ENCODE assay signal across 14 cellular contexts in the genomic region with DNA sequence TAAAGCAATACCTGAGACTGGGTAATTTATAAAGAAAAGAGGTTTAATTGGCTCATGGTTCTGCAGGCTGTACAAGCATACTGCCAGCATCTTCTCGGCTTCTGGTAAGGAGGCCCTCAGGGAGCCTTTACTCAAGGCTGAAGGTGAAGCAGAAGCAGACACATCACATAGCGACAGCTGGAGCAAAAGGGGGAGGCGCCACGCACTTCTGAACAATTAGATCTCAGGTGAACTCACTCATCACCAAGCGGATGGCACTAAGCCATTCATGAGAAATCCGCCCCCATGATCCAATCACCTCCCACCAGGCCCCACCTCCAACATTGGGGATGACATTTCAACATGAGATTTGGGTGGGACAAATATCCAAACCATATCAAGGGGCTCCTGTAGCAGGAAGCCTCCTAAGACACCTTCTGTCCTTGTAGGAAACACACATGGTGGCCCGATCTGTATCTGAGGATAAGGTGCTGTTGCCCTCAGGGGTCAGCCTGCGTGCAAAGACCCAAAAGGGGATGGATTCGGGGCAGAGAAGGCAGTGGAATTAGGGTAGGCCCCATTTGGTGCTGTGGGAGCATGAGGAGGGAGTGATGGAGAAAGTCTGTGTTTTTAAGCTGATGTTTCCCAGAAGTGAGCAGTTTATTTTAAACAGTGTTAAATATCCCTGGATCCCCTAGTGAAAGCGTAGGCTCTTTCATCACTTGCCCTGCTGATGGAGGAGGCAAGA. TPM values are rescaled to one million over a fixed set of nuclear protein-coding genes. Genes with fewer than 3 reads are reported as not detected.
DNase-seq lines count a peak whose midpoint lies in the region; ATAC-seq and TF ChIP-seq lines count a peak whose summit lies in the region.
"Had no signal": no experiment of that assay in that cellular context is flagged by ENCODE, and none has a peak within 500 bp of the region (broad histone marks: within the 10 kb centered on the region; RNA-seq: fewer than 3 reads in every experiment).

No MANE protein-coding gene starts in this region.

- intact Hi-C loops in upper lobe of right lung (cut with DNase I) = no loop called here

- no peak overlapping the region for H3K4me3 ChIP-seq in lung
- H3K4me3 ChIP-seq in upper lobe of right lung = no peak overlapping the region
- H3K4me3 ChIP-seq in GM23248 = no peak overlapping the region
- H3K4me3 ChIP-seq: dorsolateral prefrontal cortex had no signal

- CTCF ChIA-PET in activated CD8-positive, alpha-beta T cell treated with anti-CD3 and anti-CD28 coated beads, Interleukin-2, amount 10 ng/mL, durations not matched to agents 7 days and 5 days (lab: Charles Lee) = no interaction called here

- no peak overlapping the region for H3K4me3 Mint-ChIP-seq in activated CD8-positive, alpha-beta T cell treated with anti-CD3 and anti-CD28 coated beads, Interleukin-2, amount 10 ng/mL, durations not matched to agents 7 days and 5 days

- peaks cover 24% of the 10 kb centered on the region for H3K9me3 Mint-ChIP-seq in activated CD8-positive, alpha-beta T cell treated with anti-CD3 and anti-CD28 coated beads, Interleukin-2, amount 10 ng/mL, durations not matched to agents 7 days and 5 days (ENCODE audit: insufficient read depth)

- H3K27ac ChIP-seq in lung (ENCODE audit: low read depth in 1 of 2, low read length in 1 of 2) (no peak overlapping the region), upper lobe of right lung (no peak overlapping the region), GM23248 (no peak overlapping the region)
- H3K27ac ChIP-seq: dorsolateral prefrontal cortex, RWPE1 had no signal

- H3K9me3 ChIP-seq in lung (ENCODE audit: control insufficient read depth in 2 of 2, insufficient read depth in 1 of 2, low read length in 1 of 2) = peaks cover 2 to 3% of the 10 kb centered on the region in 2 donors
- H3K9me3 ChIP-seq in upper lobe of right lung = peaks cover 17% of the 10 kb centered on the region
- H3K9me3 ChIP-seq in GM23248 (ENCODE audit: low read depth) = peaks cover 12% of the 10 kb centered on the region

- H3K4me2 ChIP-seq in GM23248 (ENCODE audit: unreplicated experiment) = no peak overlapping the region

- peaks cover 60% of the 10 kb centered on the region for H3K4me1 Mint-ChIP-seq in activated CD8-positive, alpha-beta T cell treated with anti-CD3 and anti-CD28 coated beads, Interleukin-2, amount 10 ng/mL, durations not matched to agents 7 days and 5 days (ENCODE audit: low read depth)

- H3K9me2 ChIP-seq in GM23248 (ENCODE audit: insufficient read depth) = no peaks in the 10 kb centered on the region

- H3K4me1 ChIP-seq in lung (ENCODE audit: control insufficient read depth in 2 of 2, insufficient read depth in 2 of 2, low read length in 2 of 2) (no peaks in the 10 kb centered on the region), upper lobe of right lung (no peaks in the 10 kb centered on the region), GM23248 (ENCODE audit: insufficient read depth) (no peaks in the 10 kb centered on the region)

- H3K27ac Mint-ChIP-seq in activated CD8-positive, alpha-beta T cell treated with anti-CD3 and anti-CD28 coated beads, Interleukin-2, amount 10 ng/mL, durations not matched to agents 7 days and 5 days = peak overlapping the region; percentile 54

- H3K36me3 ChIP-seq in lung (ENCODE audit: control insufficient read depth in 2 of 2, insufficient read depth in 2 of 2, low read length in 2 of 2) (no peaks in the 10 kb centered on the region), upper lobe of right lung (no peaks in the 10 kb centered on the region), GM23248 (ENCODE audit: low read depth) (no peaks in the 10 kb centered on the region)

- ATAC-seq in activated CD8-positive, alpha-beta T cell treated with anti-CD3 and anti-CD28 coated beads, Interleukin-2, amount 10 ng/mL, durations not matched to agents 7 days and 5 days = no peak
- no peak for ATAC-seq in lung (ENCODE audit: insufficient read depth, low FRiP score)
- ATAC-seq in upper lobe of right lung = no peak
- ATAC-seq in GM18517 (IDR thresholded peaks at IDR 0.05; ENCODE audit: unreplicated experiment) = no peak
- ATAC-seq in HG03457 (IDR thresholded peaks at IDR 0.05; ENCODE audit: unreplicated experiment) = no peak

- in situ Hi-C loops in GM23248 (cut with MboI) = loop anchor here (25.0 kb wide), 1 partner anchor 1588 kb away; no protein-coding TSS in a partner anchor

- peaks cover 10% of the 10 kb centered on the region for H3F3A ChIP-seq in GM23248 (ENCODE audit: insufficient read depth)

- WGBS in lung, 2 donors = 94 to 97% methylated on average over 10 of the region's 10 CpGs
- 84 to 89% methylated on average over 10 of the region's 10 CpGs for WGBS in GM23248 (ENCODE audit: low coverage in 1 of 2, low lambda C conversion rate in 2 of 2, missing lambda C conversion rate in 2 of 2), 2 experiments

- DNase-seq in activated effector memory CD4-positive, alpha-beta T cell treated with anti-CD3 and anti-CD28 coated beads, Interleukin-2, amount 50 U/mL, for 16 hours = peak; percentile 59
- no peak for DNase-seq in activated effector memory CD4-positive, alpha-beta T cell treated with Interleukin-2 at 50 U/mL for 16 hours
- peak; percentile 21 for DNase-seq in activated CD8-positive, alpha-beta T cell treated with anti-CD3 and anti-CD28 coated beads, Interleukin-2, amount 10 ng/mL, durations not matched to agents 7 days and 5 days
- DNase-seq in lung (ENCODE audit: low spot score) (peak; percentile 25), upper lobe of right lung (peak; percentile 9), GM23248 (no peak)
- DNase-seq: DMS 273 treated with DMSO at 0.1 percent for 48 hours, NCI-H187 treated with DMSO at 0.1 percent for 48 hours, NCI-H748 treated with DMSO at 0.1 percent for 48 hours, T-helper 9 cell had no signal

- H3K27me3 ChIP-seq in lung (ENCODE audit: control insufficient read depth, insufficient read depth) = no peaks in the 10 kb centered on the region
- no peaks in the 10 kb centered on the region for H3K27me3 ChIP-seq in upper lobe of right lung
- no peaks in the 10 kb centered on the region for H3K27me3 ChIP-seq in GM23248 (replicated peaks; ENCODE audit: insufficient read depth)

- TF ChIP-seq CTCF in lung (IDR thresholded peaks at IDR 0.05; ENCODE audit: control extremely low read depth, extremely low read depth) = no peak
- TF ChIP-seq CTCF in upper lobe of right lung (IDR thresholded peaks at IDR 0.05) = no peak

- no peaks in the 10 kb centered on the region for H3K79me2 ChIP-seq in GM23248 (ENCODE audit: insufficient read depth)

- H2AFZ ChIP-seq in GM23248 = no peak overlapping the region

- peaks cover 75% of the 10 kb centered on the region for H3K36me3 Mint-ChIP-seq in activated CD8-positive, alpha-beta T cell treated with anti-CD3 and anti-CD28 coated beads, Interleukin-2, amount 10 ng/mL, durations not matched to agents 7 days and 5 days (ENCODE audit: low read depth)

- no peaks in the 10 kb centered on the region for H4K20me1 ChIP-seq in GM23248 (ENCODE audit: insufficient read depth)

- H3K27me3 Mint-ChIP-seq in activated CD8-positive, alpha-beta T cell treated with anti-CD3 and anti-CD28 coated beads, Interleukin-2, amount 10 ng/mL, durations not matched to agents 7 days and 5 days (ENCODE audit: low read depth) = no peaks in the 10 kb centered on the region

- no peak overlapping the region for H3K9ac ChIP-seq in GM23248

- POLR2A ChIA-PET in activated CD8-positive, alpha-beta T cell treated with anti-CD3 and anti-CD28 coated beads, Interleukin-2, amount 10 ng/mL, durations not matched to agents 7 days and 5 days (lab: Charles Lee) = no interaction called here

RNA-seq across cellular contexts. Expression of gene IL21R, which starts 23.0 kb away (rescaled TPM):
- total RNA-seq in activated CD8-positive, alpha-beta T cell treated with anti-CD3 and anti-CD28 coated beads, Interleukin-2, amount 10 ng/mL, durations not matched to agents 7 days and 5 days = 10 to 100 TPM; 23.5 to 24.2 TPM
- total RNA-seq in lung (1 to 10 TPM; 3.4 to 6.3 TPM), upper lobe of right lung (3.9 TPM)
- polyA plus RNA-seq in lung (1 to 10 TPM; 1.0 to 4.6 TPM), GM23248 (2016; fragmentation: Nextera tagmentation; extraction: Ambion mirVana) (0.90 and 1.2 TPM in 2 replicates)
- 0.76 and 1.5 TPM in 2 replicates for total RNA-seq in GM23248 (2014; rRNA removed; shearing (Covaris generic))

Comparison
In these comparisons a context has a peak if more than half of its experiments do, and no peak if none do; other contexts are left out.
1. DNase-seq: peak in activated effector memory CD4-positive, alpha-beta T cell treated with anti-CD3 and anti-CD28 coated beads, Interleukin-2, amount 50 U/mL, for 16 hours (single experiment), activated CD8-positive, alpha-beta T cell treated with anti-CD3 and anti-CD28 coated beads, Interleukin-2, amount 10 ng/mL, durations not matched to agents 7 days and 5 days (single experiment), lung (single experiment) and upper lobe of right lung (single experiment); none in activated effector memory CD4-positive, alpha-beta T cell treated with Interleukin-2 at 50 U/mL for 16 hours (single experiment) and GM23248 (single experiment).